In the genomic region with DNA sequence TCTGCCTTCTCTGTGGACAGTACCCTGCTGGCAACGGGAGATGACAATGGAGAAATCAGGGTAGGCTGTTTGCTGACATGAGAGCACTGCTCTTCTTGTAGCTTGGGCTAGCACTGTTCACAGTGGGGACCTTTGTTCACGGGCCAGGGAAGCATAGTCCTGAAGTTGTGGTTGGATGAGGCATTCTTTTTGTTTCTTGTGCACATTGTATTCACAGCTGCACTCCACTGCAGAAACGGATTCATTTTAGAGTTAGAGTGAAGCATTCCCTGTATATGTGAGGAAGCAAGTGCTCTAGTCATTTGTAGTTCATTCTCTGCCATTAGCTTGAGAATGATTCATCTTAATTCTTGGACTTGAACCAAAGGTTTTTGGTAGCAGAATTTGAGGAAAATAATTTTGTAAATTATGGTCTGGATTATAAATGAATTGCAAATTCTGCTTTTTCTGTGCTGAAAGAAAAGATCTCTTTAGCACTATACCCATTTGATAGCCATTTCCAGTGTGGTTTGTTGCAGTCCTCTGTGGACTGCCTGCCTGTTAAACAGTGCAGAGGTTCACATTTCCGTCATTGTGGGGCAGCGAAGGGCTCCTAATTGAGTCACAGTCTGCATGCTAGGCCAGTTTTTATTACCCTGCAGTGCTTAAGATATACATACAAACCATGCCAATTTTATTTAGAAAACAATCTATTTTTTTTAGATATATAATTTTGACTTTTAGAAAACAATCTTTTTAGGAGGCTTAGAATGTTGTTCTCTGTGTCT, we compare ENCODE assay signal across 8 cellular contexts.
DNase-seq lines count a peak whose midpoint lies in the region; ATAC-seq and TF ChIP-seq lines count a peak whose summit lies in the region.

No MANE protein-coding gene starts in this region.

- H3K36me3 Mint-ChIP-seq in activated naive CD8-positive, alpha-beta T cell treated with anti-CD3 and anti-CD28 coated beads for 36 hours = peaks cover 4% of the 10 kb centered on the region

- H3K4me3 ChIP-seq in right atrium auricular region = no peak overlapping the region

- H3K4me3 Mint-ChIP-seq in activated naive CD8-positive, alpha-beta T cell treated with anti-CD3 and anti-CD28 coated beads for 36 hours = no peak overlapping the region

- peaks cover 20% of the 10 kb centered on the region for H3K36me3 ChIP-seq in right atrium auricular region

- no peaks in the 10 kb centered on the region for H3K4me1 ChIP-seq in right atrium auricular region

- no peak overlapping the region for H3K27ac Mint-ChIP-seq in activated naive CD8-positive, alpha-beta T cell treated with anti-CD3 and anti-CD28 coated beads for 36 hours

- no peaks in the 10 kb centered on the region for H3K27me3 ChIP-seq in right atrium auricular region

- H3K27me3 Mint-ChIP-seq in activated naive CD8-positive, alpha-beta T cell treated with anti-CD3 and anti-CD28 coated beads for 36 hours = no peaks in the 10 kb centered on the region

- no peaks in the 10 kb centered on the region for H3K4me1 Mint-ChIP-seq in activated naive CD8-positive, alpha-beta T cell treated with anti-CD3 and anti-CD28 coated beads for 36 hours

- no peaks in the 10 kb centered on the region for H3K9me3 Mint-ChIP-seq in activated naive CD8-positive, alpha-beta T cell treated with anti-CD3 and anti-CD28 coated beads for 36 hours

- no peaks in the 10 kb centered on the region for H3K9me3 ChIP-seq in right atrium auricular region

- peak; percentile 66 for ATAC-seq in GM18870 (IDR thresholded peaks at IDR 0.05; ENCODE audit: unreplicated experiment)
- peak; percentile 85 for ATAC-seq in HG03103 (IDR thresholded peaks at IDR 0.05; ENCODE audit: low read depth, unreplicated experiment)

- TF ChIP-seq CTCF in right atrium auricular region (IDR thresholded peaks at IDR 0.05) = peak; percentile 10 to 35

- DNase-seq in D341Med (ENCODE audit: low spot score) (peak; percentile 72), NCI-H2227 treated with DMSO at 0.1 percent for 48 hours (lab: John Stamatoyannopoulos, UW) (peak; percentile 26), right atrium auricular region (ENCODE audit: low spot score) (no peak), T-helper 9 cell (no peak)
- peak; percentile 27 for DNase-seq in activated naive CD8-positive, alpha-beta T cell treated with anti-CD3 and anti-CD28 coated beads for 36 hours
- DNase-seq in stimulated activated CD4-positive, alpha-beta T cell treated with anti-CD3 and anti-CD28 coated beads, Interleukin-2, amount 100 ng/mL, for 24 hours = peak; percentile 54 to 71

- H3K27ac ChIP-seq in right atrium auricular region = no peak overlapping the region

Comparison
In these comparisons a context has a peak if more than half of its experiments do, and no peak if none do; other contexts are left out.
1. DNase-seq: peak in D341Med (single experiment), NCI-H2227 treated with DMSO at 0.1 percent for 48 hours (single experiment), activated naive CD8-positive, alpha-beta T cell treated with anti-CD3 and anti-CD28 coated beads for 36 hours (single experiment) and stimulated activated CD4-positive, alpha-beta T cell treated with anti-CD3 and anti-CD28 coated beads, Interleukin-2, amount 100 ng/mL, for 24 hours (2 of 2); none in right atrium auricular region (single experiment) and T-helper 9 cell (single experiment).